ENCODE assay signal across 24 cellular contexts in genomic region chr12:131987552-131987951, GRCh38. TPM values are rescaled to one million over a fixed set of nuclear protein-coding genes. Genes with fewer than 3 reads are reported as not detected.
A peak's percentile ranks its signal among the peaks of the same experiment; 100 is the strongest.
DNase-seq lines count a peak whose midpoint lies in the region; ATAC-seq and TF ChIP-seq lines count a peak whose summit lies in the region.
"Had no signal": no experiment of that assay in that cellular context is flagged by ENCODE, and none has a peak within 500 bp of the region (broad histone marks: within the 10 kb centered on the region; RNA-seq: fewer than 3 reads in every experiment).

No MANE protein-coding gene starts in this region.

- no peaks in the 10 kb centered on the region for H3K27me3 ChIP-seq in GM23338 (ENCODE audit: insufficient read depth)
- no peaks in the 10 kb centered on the region for H3K27me3 ChIP-seq in endodermal cell (ENCODE audit: control insufficient read depth, insufficient read depth, low read length, poor library complexity, severe bottlenecking)
- no peaks in the 10 kb centered on the region for H3K27me3 ChIP-seq in smooth muscle cell (ENCODE audit: low read depth)
- H3K27me3 ChIP-seq: uterus had no signal

- no peak for TF ChIP-seq CTCF in GM23338 (conservative IDR thresholded peaks at IDR 0.05; ENCODE audit: low read depth in 2 of 2)
- no peak for TF ChIP-seq CTCF in endodermal cell (conservative IDR thresholded peaks at IDR 0.05)
- TF ChIP-seq CTCF in smooth muscle cell (IDR thresholded peaks at IDR 0.05; ENCODE audit: borderline replicate concordance, insufficient read depth, poor library complexity, severe bottlenecking): no peak

- H3K27me3 Mint-ChIP-seq in activated T-cell treated with anti-CD3 and anti-CD28 coated beads, Interleukin-2, amount 50 U/mL, for 72 hours (ENCODE audit: low read depth): no peaks in the 10 kb centered on the region
- H3K27me3 Mint-ChIP-seq in GM23338 (ENCODE audit: insufficient read depth, low read depth, poor library complexity) (peaks cover 3% of the 10 kb centered on the region), endodermal cell (ENCODE audit: insufficient read depth) (no peaks in the 10 kb centered on the region)
- H3K27me3 Mint-ChIP-seq: activated CD4-positive, alpha-beta memory T cell treated with anti-CD3 and anti-CD28 coated beads for 36 hours; B cell; stimulated activated naive CD8-positive, alpha-beta T cell treated with anti-CD3 and anti-CD28 coated beads, Interleukin-15, Interleukin-2, amounts not matched to agents 100 ng/mL and 50 ng/mL, for 24 hours; T-cell had no signal

- no peak overlapping the region for H3K4me3 Mint-ChIP-seq in activated T-cell treated with anti-CD3 and anti-CD28 coated beads, Interleukin-2, amount 50 U/mL, for 72 hours
- H3K4me3 Mint-ChIP-seq in GM23338 (no peak overlapping the region), endodermal cell (no peak overlapping the region)
- H3K4me3 Mint-ChIP-seq: activated CD4-positive, alpha-beta memory T cell treated with anti-CD3 and anti-CD28 coated beads for 36 hours; B cell; stimulated activated naive CD8-positive, alpha-beta T cell treated with anti-CD3 and anti-CD28 coated beads, Interleukin-15, Interleukin-2, amounts not matched to agents 100 ng/mL and 50 ng/mL, for 24 hours; T-cell had no signal

- H3K9ac ChIP-seq in endodermal cell (ENCODE audit: extremely low read depth, low read length, poor library complexity, severe bottlenecking) (no peak overlapping the region), smooth muscle cell (ENCODE audit: low read depth) (no peak overlapping the region)

- H3F3A ChIP-seq in GM23338 (replicated peaks; ENCODE audit: low read depth): peaks cover 18% of the 10 kb centered on the region
- no peaks in the 10 kb centered on the region for H3F3A ChIP-seq in smooth muscle cell (ENCODE audit: low read depth)

- H3K9me3 ChIP-seq in endodermal cell (ENCODE audit: control insufficient read depth, low read length) (no peaks in the 10 kb centered on the region), smooth muscle cell (replicated peaks; ENCODE audit: low read depth) (no peaks in the 10 kb centered on the region)
- H3K9me3 ChIP-seq: uterus had no signal

- DNase-seq in activated T-cell treated with anti-CD3 and anti-CD28 coated beads, Interleukin-2, amount 50 U/mL, for 72 hours: no peak
- DNase-seq in activated T-cell treated with anti-CD3 and anti-CD28 coated beads, Interleukin-2, amount 50 U/mL, for 1 hour: no peak
- DNase-seq in GM23338 (ENCODE audit: low spot score) (no peak), endodermal cell (peak; percentile 54), smooth muscle cell (lab: John Stamatoyannopoulos, UW; ENCODE audit: unreplicated experiment) (no peak), OCI-M1 (lab: John Stamatoyannopoulos, UW) (no peak), NCI-H226 (no peak)
- DNase-seq: ACHN; activated CD4-positive, alpha-beta memory T cell treated with anti-CD3 and anti-CD28 coated beads for 36 hours; amygdala; DMS53; left colon; mammary epithelial cell; NCI-H1048; NCI-H1694; NCI-H446 treated with DMSO at 0.1 percent for 48 hours; posterior cingulate gyrus; stimulated activated CD4-positive, alpha-beta T cell treated with anti-CD3 and anti-CD28 coated beads, Interleukin-1b, Interleukin-23, amount 100 ng/mL, for 48 hours; T-cell; uterus had no signal

- H2AFZ ChIP-seq in GM23338 (no peak overlapping the region), smooth muscle cell (ENCODE audit: low read depth) (no peak overlapping the region)

- peaks cover 3 to 18% of the 10 kb centered on the region in 2 donors for H3K36me3 Mint-ChIP-seq in activated T-cell treated with anti-CD3 and anti-CD28 coated beads, Interleukin-2, amount 50 U/mL, for 72 hours (ENCODE audit: insufficient read depth in 2 of 2)
- H3K36me3 Mint-ChIP-seq in GM23338 (ENCODE audit: low read depth): peaks cover 66% of the 10 kb centered on the region
- H3K36me3 Mint-ChIP-seq in endodermal cell (ENCODE audit: low read depth): peaks cover 66% of the 10 kb centered on the region

- peaks cover 10% of the 10 kb centered on the region for H3K79me2 ChIP-seq in GM23338 (replicated peaks; ENCODE audit: insufficient read depth)
- no peaks in the 10 kb centered on the region for H3K79me2 ChIP-seq in smooth muscle cell (ENCODE audit: low read depth)

- H3K4me1 Mint-ChIP-seq in activated T-cell treated with anti-CD3 and anti-CD28 coated beads, Interleukin-2, amount 50 U/mL, for 72 hours (ENCODE audit: low read depth): no peaks in the 10 kb centered on the region
- H3K4me1 Mint-ChIP-seq in GM23338: peaks cover 52% of the 10 kb centered on the region
- H3K4me1 Mint-ChIP-seq in endodermal cell: peaks cover 37% of the 10 kb centered on the region
- H3K4me1 Mint-ChIP-seq: B cell, T-cell had no signal

- no peak for ATAC-seq in activated T-cell treated with anti-CD3 and anti-CD28 coated beads, Interleukin-2, amount 50 U/mL, for 72 hours (replicated peaks in 1 of 2)
- ATAC-seq in GM23338 (no peak), esophagus mucosa (no peak)
- ATAC-seq: left colon, T-cell had no signal

- H3K9me2 ChIP-seq in GM23338 (ENCODE audit: insufficient read depth): no peaks in the 10 kb centered on the region

- no peaks in the 10 kb centered on the region; the same call in 1 of the 2 replicates for H4K20me1 ChIP-seq in GM23338 (replicated peaks; ENCODE audit: insufficient read depth)
- no peaks in the 10 kb centered on the region for H4K20me1 ChIP-seq in smooth muscle cell (ENCODE audit: low read depth)

- no peak overlapping the region for H3K4me2 ChIP-seq in GM23338
- H3K4me2 ChIP-seq in smooth muscle cell: no peak overlapping the region

- peaks cover 20% of the 10 kb centered on the region; the same call in 1 of the 2 replicates for H3K4me1 ChIP-seq in GM23338 (ENCODE audit: insufficient read depth)
- peaks cover 17% of the 10 kb centered on the region for H3K4me1 ChIP-seq in endodermal cell (ENCODE audit: control insufficient read depth, insufficient read depth, low read length)
- peaks cover 32% of the 10 kb centered on the region for H3K4me1 ChIP-seq in smooth muscle cell (ENCODE audit: low read depth)
- H3K4me1 ChIP-seq: uterus had no signal

- H3K9me3 Mint-ChIP-seq in activated T-cell treated with anti-CD3 and anti-CD28 coated beads, Interleukin-2, amount 50 U/mL, for 72 hours: no peaks in the 10 kb centered on the region
- no peaks in the 10 kb centered on the region for H3K9me3 Mint-ChIP-seq in GM23338
- no peaks in the 10 kb centered on the region for H3K9me3 Mint-ChIP-seq in endodermal cell
- H3K9me3 Mint-ChIP-seq: activated CD4-positive, alpha-beta memory T cell treated with anti-CD3 and anti-CD28 coated beads for 36 hours; stimulated activated naive CD8-positive, alpha-beta T cell treated with anti-CD3 and anti-CD28 coated beads, Interleukin-15, Interleukin-2, amounts not matched to agents 100 ng/mL and 50 ng/mL, for 24 hours; T-cell had no signal

- H3K36me3 ChIP-seq in GM23338 (ENCODE audit: insufficient read depth): peaks cover 11% of the 10 kb centered on the region
- H3K36me3 ChIP-seq in endodermal cell (ENCODE audit: control insufficient read depth, insufficient read depth, low read length): peaks cover 72% of the 10 kb centered on the region
- peaks cover 2% of the 10 kb centered on the region for H3K36me3 ChIP-seq in smooth muscle cell (ENCODE audit: low read depth)
- H3K36me3 ChIP-seq: uterus had no signal

- peak overlapping the region; percentile 4 for H3K27ac Mint-ChIP-seq in activated T-cell treated with anti-CD3 and anti-CD28 coated beads, Interleukin-2, amount 50 U/mL, for 72 hours
- H3K27ac Mint-ChIP-seq in GM23338 (peak overlapping the region; percentile 93), endodermal cell (peak overlapping the region; percentile 86)
- H3K27ac Mint-ChIP-seq: activated CD4-positive, alpha-beta memory T cell treated with anti-CD3 and anti-CD28 coated beads for 36 hours; B cell; stimulated activated naive CD8-positive, alpha-beta T cell treated with anti-CD3 and anti-CD28 coated beads, Interleukin-15, Interleukin-2, amounts not matched to agents 100 ng/mL and 50 ng/mL, for 24 hours; T-cell had no signal

- H3K27ac ChIP-seq in GM23338 (ENCODE audit: low read depth): no peak overlapping the region; the same call in 1 of the 2 replicates
- no peak overlapping the region for H3K27ac ChIP-seq in endodermal cell (ENCODE audit: low read depth, low read length)
- peak overlapping the region; percentile 32 for H3K27ac ChIP-seq in smooth muscle cell (ENCODE audit: low read depth)
- H3K27ac ChIP-seq: RWPE1, uterus had no signal

- WGBS in endodermal cell (ENCODE audit: insufficient coverage in 1 of 2, insufficient read length in 1 of 2), 2 experiments: 94 to 100% methylated on average over 1 to 8 of the region's 8 CpGs
- 95% methylated on average over 8 of the region's 8 CpGs for WGBS in smooth muscle cell (ENCODE audit: low lambda C conversion rate)

- H3K4me3 ChIP-seq in GM23338 (no peak overlapping the region), endodermal cell (ENCODE audit: low read length) (no peak overlapping the region), smooth muscle cell (no peak overlapping the region)
- H3K4me3 ChIP-seq: uterus had no signal

TF ChIP-seq in GM23338, 12 proteins besides CTCF, POLR2A, EP300 and RAD21 (continues in another document):
- TF ChIP-seq ZNF331 (CRISPR knock-in tag; IDR thresholded peaks at IDR 0.05; ENCODE audit: low read depth) (no peak), STAT1 (IDR thresholded peaks at IDR 0.05; ENCODE audit: unreplicated experiment) (no peak)

RNA-seq across cellular contexts. Expression of gene EP400, which starts 37.8 kb away (rescaled TPM):
- total RNA-seq in activated T-cell treated with anti-CD3 and anti-CD28 coated beads, Interleukin-2, amount 50 U/mL, for 72 hours: 10 to 100 TPM; 51.7 to 52.3 TPM
- total RNA-seq in GM23338 (2014; rRNA removed; shearing (Covaris generic)): 47.7 and 57.2 TPM in 2 replicates
- polyA plus RNA-seq in GM23338 (2016; fragmentation: Nextera tagmentation; extraction: Ambion mirVana): 24.5 and 26.3 TPM in 2 replicates
- total RNA-seq in endodermal cell: 10 to 100 TPM; 64.7 to 78.3 TPM
- 42.4 TPM for polyA plus RNA-seq in endodermal cell (2013, experiment 1 of 2)
- 40.7 TPM for polyA plus RNA-seq in endodermal cell (2013, experiment 2 of 2)
- 10.9 and 13.6 TPM in 2 replicates for total RNA-seq in smooth muscle cell
- polyA plus RNA-seq in smooth muscle cell: 6.6 and 9.8 TPM in 2 replicates
- 26.1 TPM for total RNA-seq in esophagus mucosa

RNA-seq across cellular contexts. Expression of gene PUS1, which starts 58.5 kb away (rescaled TPM):
- total RNA-seq in activated T-cell treated with anti-CD3 and anti-CD28 coated beads, Interleukin-2, amount 50 U/mL, for 72 hours: 10 to 100 TPM; 37.3 to 53.4 TPM
- total RNA-seq in GM23338 (2014; rRNA removed; shearing (Covaris generic)): 72.7 and 73.0 TPM in 2 replicates
- polyA plus RNA-seq in GM23338 (2016; fragmentation: Nextera tagmentation; extraction: Ambion mirVana) (52.4 and 59.3 TPM in 2 replicates), smooth muscle cell (6.6 and 18.5 TPM in 2 replicates)
- total RNA-seq in endodermal cell (10 to 100 TPM; 37.3 to 56.7 TPM), smooth muscle cell (2.6 and 22.2 TPM in 2 replicates), esophagus mucosa (20.5 TPM)
- 20.6 TPM for polyA plus RNA-seq in endodermal cell (2013, experiment 1 of 2)
- polyA plus RNA-seq in endodermal cell (2013, experiment 2 of 2): 15.2 TPM

Comparison
In these comparisons a context has a peak if more than half of its experiments do, and no peak if none do; other contexts are left out.
1. H3K27ac Mint-ChIP-seq: peak in every context shown above with its lines; median percentile 93 in GM23338; 86 in endodermal cell; 4 in activated T-cell treated with anti-CD3 and anti-CD28 coated beads, Interleukin-2, amount 50 U/mL, for 72 hours.